In the genomic region with DNA sequence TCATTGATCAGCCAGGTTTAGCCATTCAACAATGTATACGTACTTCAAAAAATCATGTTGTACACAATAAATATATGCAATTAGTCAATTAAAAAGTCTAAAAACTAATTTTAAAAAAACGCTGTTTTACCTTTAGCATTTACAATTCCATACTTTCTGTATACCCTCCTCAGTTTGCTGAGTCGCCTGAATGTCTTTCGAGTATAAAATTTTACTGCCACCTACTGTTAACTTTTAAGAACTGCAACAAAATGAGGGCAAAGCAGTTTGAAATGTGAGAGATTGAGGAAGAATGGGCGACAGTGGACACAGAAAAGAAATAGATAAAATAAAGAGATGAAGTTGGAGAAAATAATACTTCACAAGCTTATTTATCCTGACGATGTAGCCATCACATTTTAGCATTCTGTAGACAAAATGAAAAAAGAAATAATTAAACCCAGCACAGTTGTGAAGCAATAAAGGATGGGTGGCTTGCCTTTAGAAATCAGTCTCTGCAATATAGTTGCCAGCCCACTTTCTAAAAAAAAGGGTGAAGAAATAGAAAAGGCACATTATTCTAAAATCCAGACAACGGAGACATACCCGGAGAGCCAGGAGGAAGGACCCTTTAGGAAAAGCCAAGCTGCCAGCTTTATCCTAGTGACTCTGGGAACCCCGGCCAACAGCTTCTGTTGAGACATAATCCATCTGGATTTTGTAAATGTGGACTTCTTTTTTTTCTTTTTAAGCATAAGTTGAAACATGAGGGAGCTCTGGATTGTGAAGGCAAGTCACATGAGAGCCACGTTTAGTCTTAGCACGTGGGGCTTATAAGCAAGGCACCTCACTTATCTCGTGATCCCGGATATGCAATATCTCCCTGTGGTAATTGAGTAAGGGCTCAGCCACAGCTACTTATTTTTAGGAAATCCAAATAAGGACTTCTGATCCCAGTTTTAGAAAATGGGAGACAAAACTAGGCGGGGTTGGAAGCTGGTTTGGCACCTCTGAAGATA, we compare ENCODE assay signal across 8 cellular contexts.
DNase-seq lines count a peak whose midpoint lies in the region; ATAC-seq and TF ChIP-seq lines count a peak whose summit lies in the region.

No MANE protein-coding gene starts in this region.

- H3K27ac ChIP-seq in Peyer's patch = peak overlapping the region in 1 of 4 donors; percentile 11

- H3K4me3 Mint-ChIP-seq in nephron = peak overlapping the region in 1 of 3 experiments; percentile 0
- H3K4me3 Mint-ChIP-seq in activated CD4-positive, alpha-beta T cell treated with anti-CD3 and anti-CD28 coated beads for 36 hours = no peak overlapping the region

- H3K36me3 Mint-ChIP-seq in nephron (ENCODE audit: low read depth) = no peaks in the 10 kb centered on the region
- H3K36me3 Mint-ChIP-seq in activated CD4-positive, alpha-beta T cell treated with anti-CD3 and anti-CD28 coated beads for 36 hours (ENCODE audit: low read depth) = no peaks in the 10 kb centered on the region

- no peaks in the 10 kb centered on the region for H3K4me1 ChIP-seq in Peyer's patch

- peaks cover 15% of the 10 kb centered on the region for H3K4me1 Mint-ChIP-seq in nephron
- no peaks in the 10 kb centered on the region for H3K4me1 Mint-ChIP-seq in activated CD4-positive, alpha-beta T cell treated with anti-CD3 and anti-CD28 coated beads for 36 hours

- CTCF ChIA-PET in activated CD4-positive, alpha-beta T cell treated with anti-CD3 and anti-CD28 coated beads for 36 hours (lab: Charles Lee) = interaction anchor here (0.7 to 1.0 kb wide), 4 partner anchors 9 to 137 kb away, joined by 3 to 5 read pairs (median 4); no protein-coding TSS in a partner anchor

- H3K27me3 Mint-ChIP-seq in nephron (ENCODE audit: low read depth) = no peaks in the 10 kb centered on the region
- H3K27me3 Mint-ChIP-seq in activated CD4-positive, alpha-beta T cell treated with anti-CD3 and anti-CD28 coated beads for 36 hours = peaks cover 9% of the 10 kb centered on the region

- DNase-seq in D341Med (ENCODE audit: low spot score) = peak; percentile 46
- DNase-seq in KBM-7 = peak; percentile 70
- peak in 1 of 3 donors; percentile 54 for DNase-seq in Peyer's patch
- DNase-seq in epithelial cell of proximal tubule (ENCODE audit: low read depth) = no peak
- no peak for DNase-seq in activated CD4-positive, alpha-beta T cell treated with anti-CD3 and anti-CD28 coated beads for 36 hours
- no peak for DNase-seq in stimulated activated CD4-positive, alpha-beta T cell treated with anti-CD3 and anti-CD28 coated beads, Interleukin-4, amount 100 ng/mL, for 24 hours

- POLR2A ChIA-PET in activated CD4-positive, alpha-beta T cell treated with anti-CD3 and anti-CD28 coated beads for 36 hours (lab: Charles Lee) = no interaction called here

- no peaks in the 10 kb centered on the region for H3K9me3 Mint-ChIP-seq in nephron
- no peaks in the 10 kb centered on the region for H3K9me3 Mint-ChIP-seq in activated CD4-positive, alpha-beta T cell treated with anti-CD3 and anti-CD28 coated beads for 36 hours (ENCODE audit: low read depth)

- TF ChIP-seq POLR2A in Peyer's patch (IDR thresholded peaks at IDR 0.05) = no peak

- peak overlapping the region; percentile 8 to 43 (median 26) for H3K27ac Mint-ChIP-seq in nephron
- no peak overlapping the region for H3K27ac Mint-ChIP-seq in activated CD4-positive, alpha-beta T cell treated with anti-CD3 and anti-CD28 coated beads for 36 hours

- in situ Hi-C loops in KBM-7 (cut with MboI; ENCODE audit: low pct_unique_long_range_greater_than_20kb, low sequenced_read_pairs) = no loop called here

- TF ChIP-seq CTCF in Peyer's patch (IDR thresholded peaks at IDR 0.05) (peak; percentile 13 to 64 (median 42)), epithelial cell of proximal tubule (conservative IDR thresholded peaks at IDR 0.05; ENCODE audit: low read depth, low read length) (peak; percentile 73), nephron (IDR thresholded peaks at IDR 0.05; ENCODE audit: unreplicated experiment in 3 of 3) (peak; percentile 60 to 81 (median 61))

- H3K9me3 ChIP-seq in Peyer's patch = no peaks in the 10 kb centered on the region

- H3K27me3 ChIP-seq in Peyer's patch = no peaks in the 10 kb centered on the region

- H3K4me3 ChIP-seq in Peyer's patch (no peak overlapping the region), epithelial cell of proximal tubule (ENCODE audit: low read depth, low read length) (no peak overlapping the region)

- ATAC-seq in GM21515 (IDR thresholded peaks at IDR 0.05; ENCODE audit: unreplicated experiment) = peak; percentile 76
- no peak for ATAC-seq in activated CD4-positive, alpha-beta T cell treated with anti-CD3 and anti-CD28 coated beads for 36 hours

- H3K36me3 ChIP-seq in Peyer's patch = no peaks in the 10 kb centered on the region

- intact Hi-C loops in activated CD4-positive, alpha-beta T cell treated with anti-CD3 and anti-CD28 coated beads for 36 hours (cut with DNase I, micrococcal nuclease) = loop anchor here (1.0 to 10.0 kb wide), 4 partner anchors 1047 to 1652 kb away; no protein-coding TSS in a partner anchor

Comparison
In these comparisons a context has a peak if more than half of its experiments do, and no peak if none do; other contexts are left out.
1. DNase-seq: peak in D341Med (single experiment) and KBM-7 (single experiment); none in epithelial cell of proximal tubule (single experiment), activated CD4-positive, alpha-beta T cell treated with anti-CD3 and anti-CD28 coated beads for 36 hours (single experiment) and stimulated activated CD4-positive, alpha-beta T cell treated with anti-CD3 and anti-CD28 coated beads, Interleukin-4, amount 100 ng/mL, for 24 hours (single experiment).
2. Peak in every context shown above with its lines, with median percentiles within 50 percentile points of each other: CTCF ChIP-seq.